ENCODE assay signal across 1 cellular context in genomic region chr3:8793242-8793641, GRCh38.
TF ChIP-seq lines count a peak whose summit lies in the region.

No MANE protein-coding gene starts in this region.

TF ChIP-seq in IMR-90, 13 proteins besides CTCF, POLR2A, EP300 and RAD21 (continued from another document):
- TF ChIP-seq CEBPB (IDR thresholded peaks at IDR 0.05; ENCODE audit: low read depth, low read length) (peak; percentile 54), RCOR1 (IDR thresholded peaks at IDR 0.05; ENCODE audit: insufficient replicate concordance, low read length) (no peak), MAZ (IDR thresholded peaks at IDR 0.05; ENCODE audit: borderline replicate concordance, low read depth, low read length) (no peak), MXI1 (IDR thresholded peaks at IDR 0.05; ENCODE audit: borderline replicate concordance, low read depth, low read length) (no peak)
